1 cellular context compared by ENCODE assay signal in the genomic region with DNA sequence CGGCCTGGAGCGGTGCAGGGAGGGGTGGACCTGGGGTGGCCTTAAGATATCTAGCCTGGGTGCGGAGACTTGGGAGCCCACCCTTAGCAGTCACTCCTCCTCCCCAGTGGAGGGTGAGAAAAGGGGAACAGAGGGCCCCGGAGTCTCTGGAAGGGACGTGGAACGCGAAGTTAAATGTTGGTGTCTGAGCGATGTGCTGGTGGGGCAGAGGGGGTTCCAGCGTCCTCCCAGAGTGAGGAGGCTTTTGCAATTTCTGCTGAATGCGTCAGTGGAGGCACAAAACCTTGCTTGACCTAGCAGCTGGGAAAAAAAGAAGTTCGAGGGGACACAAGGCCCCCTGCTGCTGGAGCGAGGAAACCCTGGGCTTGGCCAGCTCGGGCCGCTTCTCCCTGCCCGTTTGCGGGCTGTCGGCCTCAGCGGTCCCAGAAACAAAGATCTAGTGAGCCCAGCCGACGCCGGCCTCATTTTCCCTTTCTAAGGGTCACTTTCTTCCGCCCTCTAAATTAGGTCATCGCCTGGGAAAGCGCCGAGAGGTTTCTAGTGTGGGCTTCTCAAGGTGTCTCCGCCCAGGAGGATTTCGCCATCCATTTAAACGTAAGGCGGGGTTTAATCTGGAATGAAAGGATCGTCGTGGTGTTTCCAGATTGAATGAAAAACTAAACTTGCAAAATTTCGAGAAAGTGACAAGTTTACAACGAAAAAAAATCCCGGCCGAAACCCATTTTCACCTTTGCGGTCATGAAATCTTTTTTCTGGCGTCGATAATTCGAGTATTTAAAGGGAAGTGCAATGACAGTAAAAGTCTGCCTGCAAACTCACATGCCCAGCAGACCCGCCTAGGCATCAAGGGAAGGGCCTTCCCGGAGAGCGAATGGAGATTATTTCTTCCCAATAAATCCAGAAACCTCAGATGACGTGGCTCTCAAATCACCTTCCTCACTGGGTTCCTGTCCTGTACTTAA.
TF ChIP-seq lines count a peak whose summit lies in the region.

No MANE protein-coding gene starts in this region.

TF ChIP-seq in K562, 482 proteins besides CTCF, POLR2A, EP300 and RAD21 (continued from another document):
- TF ChIP-seq, protein P1, sequence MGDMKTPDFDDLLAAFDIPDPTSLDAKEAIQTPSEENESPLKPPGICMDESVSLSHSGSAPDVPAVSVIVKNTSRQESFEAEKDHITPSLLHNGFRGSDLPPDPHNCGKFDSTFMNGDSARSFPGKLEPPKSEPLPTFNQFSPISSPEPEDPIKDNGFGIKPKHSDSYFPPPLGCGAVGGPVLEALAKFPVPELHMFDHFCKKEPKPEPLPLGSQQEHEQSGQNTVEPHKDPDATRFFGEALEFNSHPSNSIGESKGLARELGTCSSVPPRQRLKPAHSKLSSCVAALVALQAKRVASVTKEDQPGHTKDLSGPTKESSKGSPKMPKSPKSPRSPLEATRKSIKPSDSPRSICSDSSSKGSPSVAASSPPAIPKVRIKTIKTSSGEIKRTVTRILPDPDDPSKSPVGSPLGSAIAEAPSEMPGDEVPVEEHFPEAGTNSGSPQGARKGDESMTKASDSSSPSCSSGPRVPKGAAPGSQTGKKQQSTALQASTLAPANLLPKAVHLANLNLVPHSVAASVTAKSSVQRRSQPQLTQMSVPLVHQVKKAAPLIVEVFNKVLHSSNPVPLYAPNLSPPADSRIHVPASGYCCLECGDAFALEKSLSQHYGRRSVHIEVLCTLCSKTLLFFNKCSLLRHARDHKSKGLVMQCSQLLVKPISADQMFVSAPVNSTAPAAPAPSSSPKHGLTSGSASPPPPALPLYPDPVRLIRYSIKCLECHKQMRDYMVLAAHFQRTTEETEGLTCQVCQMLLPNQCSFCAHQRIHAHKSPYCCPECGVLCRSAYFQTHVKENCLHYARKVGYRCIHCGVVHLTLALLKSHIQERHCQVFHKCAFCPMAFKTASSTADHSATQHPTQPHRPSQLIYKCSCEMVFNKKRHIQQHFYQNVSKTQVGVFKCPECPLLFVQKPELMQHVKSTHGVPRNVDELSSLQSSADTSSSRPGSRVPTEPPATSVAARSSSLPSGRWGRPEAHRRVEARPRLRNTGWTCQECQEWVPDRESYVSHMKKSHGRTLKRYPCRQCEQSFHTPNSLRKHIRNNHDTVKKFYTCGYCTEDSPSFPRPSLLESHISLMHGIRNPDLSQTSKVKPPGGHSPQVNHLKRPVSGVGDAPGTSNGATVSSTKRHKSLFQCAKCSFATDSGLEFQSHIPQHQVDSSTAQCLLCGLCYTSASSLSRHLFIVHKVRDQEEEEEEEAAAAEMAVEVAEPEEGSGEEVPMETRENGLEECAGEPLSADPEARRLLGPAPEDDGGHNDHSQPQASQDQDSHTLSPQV (IDR thresholded peaks at IDR 0.05) = no peak
- TF ChIP-seq ARID1B (IDR thresholded peaks at IDR 0.05) = no peak
- no peak for TF ChIP-seq ZKSCAN3 (CRISPR knock-in tag; IDR thresholded peaks at IDR 0.05)
- TF ChIP-seq ZNF445 (CRISPR knock-in tag; IDR thresholded peaks at IDR 0.05; ENCODE audit: low read depth) = no peak
- no peak for TF ChIP-seq POLR2AphosphoS2 (IDR thresholded peaks at IDR 0.05; ENCODE audit: low read length)
- no peak for TF ChIP-seq RBM17 (IDR thresholded peaks at IDR 0.05; ENCODE audit: borderline replicate concordance, low read depth, low read length)
- no peak for TF ChIP-seq BCL6 (CRISPR knock-in tag; IDR thresholded peaks at IDR 0.05)
- no peak for TF ChIP-seq STAT5A (IDR thresholded peaks at IDR 0.05; ENCODE audit: borderline replicate concordance, low read length)
- TF ChIP-seq STAT5B (CRISPR knock-in tag; IDR thresholded peaks at IDR 0.05) = no peak
- TF ChIP-seq KDM2B (CRISPR knock-in tag; IDR thresholded peaks at IDR 0.05) = no peak
